ENCODE assay signal across 9 cellular contexts in genomic region chr1:230772457-230773395, GRCh38. TPM values are rescaled to one million over a fixed set of nuclear protein-coding genes. Genes with fewer than 3 reads are reported as not detected.
DNase-seq lines count a peak whose midpoint lies in the region; ATAC-seq and TF ChIP-seq lines count a peak whose summit lies in the region.
"Had no signal": no experiment of that assay in that cellular context is flagged by ENCODE, and none has a peak within 500 bp of the region (broad histone marks: within the 10 kb centered on the region; RNA-seq: fewer than 3 reads in every experiment).

No MANE protein-coding gene starts in this region.

- H3K27ac ChIP-seq in Karpas-422 (ENCODE audit: low read length) = no peak overlapping the region
- peak overlapping the region; percentile 50 to 83 for H3K27ac ChIP-seq in right atrium auricular region
- no peak overlapping the region for H3K27ac ChIP-seq in spleen

- H3K4me1 ChIP-seq in Karpas-422 (ENCODE audit: low read length) (no peaks in the 10 kb centered on the region), right atrium auricular region (peaks cover 0 to 27% of the 10 kb centered on the region in 2 donors), spleen (no peaks in the 10 kb centered on the region)

- no peaks in the 10 kb centered on the region for H3K36me3 Mint-ChIP-seq in WTC11

- peaks cover 25% of the 10 kb centered on the region for H3K27me3 Mint-ChIP-seq in WTC11 (ENCODE audit: low read depth)

- POLR2A ChIA-PET in AG04449 (lab: Yijun Ruan, JAX) = interaction anchor here (0.8 to 0.9 kb wide), 2 partner anchors 130 to 266 kb away, joined by 3 to 4 read pairs; partner anchors contain the start of gene COG2
- POLR2A ChIA-PET in WTC11 (lab: Charles Lee) = no interaction called here

- no peaks in the 10 kb centered on the region for H3K9me2 ChIP-seq in Karpas-422 (replicated peaks; ENCODE audit: insufficient read depth, low read length)

- H3K4me3 ChIP-seq in AG04449 (ENCODE audit: low read depth, low read length) = no peak overlapping the region
- H3K4me3 ChIP-seq in Karpas-422 (ENCODE audit: low read length) = no peak overlapping the region
- no peak overlapping the region for H3K4me3 ChIP-seq in right atrium auricular region
- no peak overlapping the region for H3K4me3 ChIP-seq in skeletal muscle cell (ENCODE audit: low read depth, low read length)
- H3K4me3 ChIP-seq in spleen = no peak overlapping the region

- no peak overlapping the region for H3K27ac Mint-ChIP-seq in WTC11

- 0 out of 2 replicates have a peak, but pooled peaks cover 2% of the 10 kb centered on the region for H3K4me1 Mint-ChIP-seq in WTC11

- no peak for TF ChIP-seq POLR2A in spleen (IDR thresholded peaks at IDR 0.05)

- peak; percentile 91 for ATAC-seq in WTC11
- ATAC-seq in GM19463 (IDR thresholded peaks at IDR 0.05; ENCODE audit: unreplicated experiment) = no peak
- no peak for ATAC-seq in HG02623 (IDR thresholded peaks at IDR 0.05; ENCODE audit: unreplicated experiment)

- no peaks in the 10 kb centered on the region for H3K36me3 ChIP-seq in Karpas-422 (ENCODE audit: insufficient read depth, low read length)
- H3K36me3 ChIP-seq in right atrium auricular region = no peaks in the 10 kb centered on the region
- no peaks in the 10 kb centered on the region for H3K36me3 ChIP-seq in spleen

- H3K4me2 ChIP-seq in Karpas-422 (ENCODE audit: low read depth, low read length, poor library complexity, severe bottlenecking) = no peak overlapping the region

- DNase-seq in AG04449 (ENCODE audit: low read depth, low spot score) (peak; percentile 26), Karpas-422 (peak; percentile 70), WTC11 (ENCODE audit: low spot score) (no peak), right atrium auricular region (ENCODE audit: low spot score) (peak; percentile 69), skeletal muscle cell (ENCODE audit: low read depth) (peak; percentile 30), spleen (no peak)

- H3K9me3 ChIP-seq in Karpas-422 (ENCODE audit: low read length) (no peaks in the 10 kb centered on the region), right atrium auricular region (no peaks in the 10 kb centered on the region), spleen (peaks cover 0 to 8% (median 0%) of the 10 kb centered on the region in 8 donors)

- H3K9ac ChIP-seq in Karpas-422 (ENCODE audit: low read length) = no peak overlapping the region

- H4K20me1 ChIP-seq in Karpas-422 (ENCODE audit: insufficient read depth, low read depth, low read length) = no peaks in the 10 kb centered on the region

- H3K27me3 ChIP-seq in Karpas-422 (ENCODE audit: low read length) = no peaks in the 10 kb centered on the region
- no peaks in the 10 kb centered on the region for H3K27me3 ChIP-seq in right atrium auricular region
- H3K27me3 ChIP-seq in spleen (replicated peaks in 1 of 7) = peaks cover 0 to 19% (median 0%) of the 10 kb centered on the region in 7 donors

- H3K4me3 Mint-ChIP-seq in WTC11 = no peak overlapping the region

- H3K79me2 ChIP-seq in Karpas-422 (ENCODE audit: low read length) = no peaks in the 10 kb centered on the region

- peaks cover 6% of the 10 kb centered on the region for H3K9me3 Mint-ChIP-seq in WTC11

- CTCF ChIA-PET in AG04449 (lab: Yijun Ruan, JAX) = interaction anchor here (0.7 to 7.0 kb wide), 27 partner anchors 8 to 439 kb away, joined by 3 to 60 read pairs (median 4); partner anchors contain the start of genes AGT and COG2
- CTCF ChIA-PET in WTC11 (lab: Charles Lee) = interaction anchor here (0.6 to 2.4 kb wide), 18 partner anchors 12 to 596 kb away, joined by 3 to 12 read pairs (median 4); no protein-coding TSS in a partner anchor

- H2AFZ ChIP-seq in Karpas-422 (ENCODE audit: low read length) = no peak overlapping the region

- intact Hi-C loops in spleen (cut with DNase I; ENCODE audit: low total_unique reads) = no loop called here

- 65 to 73% (median 67%) methylated on average over 13 to 14 of the region's 14 CpGs for whole genome bisulfite sequencing in spleen, 5 donors

- TF ChIP-seq CTCF in AG04449 (IDR thresholded peaks at IDR 0.05; ENCODE audit: insufficient read depth, low read length, missing control alignments) = peak; percentile 79
- no peak for TF ChIP-seq CTCF in WTC11 (IDR thresholded peaks at IDR 0.05)
- peak; percentile 60 to 79 for TF ChIP-seq CTCF in right atrium auricular region (IDR thresholded peaks at IDR 0.05)
- peak in 4 of 11 experiments; percentile 20 to 45 (median 26) for TF ChIP-seq CTCF in spleen (IDR thresholded peaks at IDR 0.05 in 8 of 11, conservative IDR thresholded peaks at IDR 0.05 in 3 of 11)

TF ChIP-seq in WTC11, 78 proteins besides CTCF, POLR2A, EP300 and RAD21:
- TF ChIP-seq ZNF121 (CRISPR knock-in tag; IDR thresholded peaks at IDR 0.05) = no peak
- TF ChIP-seq PREB (CRISPR knock-in tag; IDR thresholded peaks at IDR 0.05; ENCODE audit: borderline replicate concordance) = no peak
- no peak for TF ChIP-seq SP1 (CRISPR knock-in tag; conservative IDR thresholded peaks at IDR 0.05)
- no peak for TF ChIP-seq CDX4 (CRISPR knock-in tag; IDR thresholded peaks at IDR 0.05; ENCODE audit: borderline replicate concordance)
- no peak for TF ChIP-seq PRDM15 (CRISPR knock-in tag; IDR thresholded peaks at IDR 0.05)
- TF ChIP-seq AR (CRISPR knock-in tag; IDR thresholded peaks at IDR 0.05) = no peak
- no peak for TF ChIP-seq GABPB1 (CRISPR knock-in tag; IDR thresholded peaks at IDR 0.05)

RNA-seq across cellular contexts. Expression of gene CAPN9, which starts 25.5 kb away (rescaled TPM):
- total RNA-seq in Karpas-422 (2014; rRNA removed; shearing (Covaris generic); ENCODE audit: low replicate concordance) = not detected in 2 replicates
- total RNA-seq in WTC11 (2021) = 0.16 TPM in 1 of 3 replicates, not detected in the others
- total RNA-seq in right atrium auricular region = not detected
- total RNA-seq in spleen = not detected
- under 1 TPM in 1 of 3 donors, not detected in 2; 0.05 TPM for polyA plus RNA-seq in spleen
- total RNA-seq: subcutaneous adipose tissue had no signal

RNA-seq across cellular contexts. Expression of gene AGT, which starts 58.8 kb away (rescaled TPM):
- total RNA-seq in Karpas-422 (2014; rRNA removed; shearing (Covaris generic); ENCODE audit: low replicate concordance) = not detected in 2 replicates
- 0.64 to 1.0 TPM (median 1.0 TPM) in 3 replicates for total RNA-seq in WTC11 (2021)
- total RNA-seq in right atrium auricular region = 100 to 1,000 TPM in 1 of 2 donors, 10 to 100 TPM in 1; 86.3 to 152 TPM
- under 1 TPM in 5 of 7 donors, not detected in 2; 0.13 to 0.26 (median 0.19) TPM for total RNA-seq in spleen
- under 1 TPM; 0.06 to 0.17 (median 0.07) TPM for polyA plus RNA-seq in spleen

Comparison
In these comparisons a context has a peak if more than half of its experiments do, and no peak if none do; other contexts are left out.
1. DNase-seq: peak in AG04449 (single experiment), Karpas-422 (single experiment), right atrium auricular region (single experiment) and skeletal muscle cell (single experiment); none in WTC11 (single experiment) and spleen (single experiment).
2. H3K27ac ChIP-seq: peak in right atrium auricular region (2 of 2); none in Karpas-422 (single experiment) and spleen (0 of 8).
3. RNA of gene AGT, which starts 58.8 kb away (total RNA-seq): 86.3 to 152 TPM in right atrium auricular region; 0.64 to 1.0 TPM in WTC11, 0.13 to 0.26 TPM in spleen and not detected in Karpas-422; every median in the first group is over 10 times any median in the second.